ENCODE assay signal across 1 cellular context in the genomic region with DNA sequence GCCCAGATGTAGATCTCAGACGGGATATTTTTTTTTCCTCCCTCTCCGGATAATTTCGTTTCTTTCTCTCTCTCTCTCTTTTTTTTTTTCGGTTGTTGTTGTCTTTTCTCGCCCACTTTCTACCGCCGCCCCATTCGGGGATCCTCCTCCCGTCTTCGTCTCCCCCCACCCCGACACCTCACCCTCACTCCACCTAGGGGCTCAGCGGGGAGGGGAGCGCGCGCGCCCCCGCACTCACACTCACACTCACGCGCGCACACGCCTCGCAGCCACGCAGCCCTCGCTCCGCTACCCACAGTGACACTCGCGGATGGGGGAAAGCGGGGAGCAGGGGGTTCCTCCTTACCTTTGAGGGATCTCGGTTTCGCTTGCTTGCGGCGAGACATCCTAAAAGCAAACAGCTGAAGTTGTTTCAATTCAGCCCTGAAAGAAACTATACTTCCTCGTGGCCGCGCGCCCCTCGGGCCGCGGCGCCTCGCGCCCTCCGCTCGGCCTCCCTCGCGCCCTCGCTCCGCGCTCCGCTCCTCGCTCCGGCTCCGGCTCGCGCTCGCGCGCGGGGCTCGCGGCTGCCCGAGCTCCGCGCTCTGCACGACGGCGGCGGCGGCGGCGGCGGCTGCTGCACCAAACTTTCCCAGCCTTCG.
A peak's percentile ranks its signal among the peaks of the same experiment; 100 is the strongest.
TF ChIP-seq lines count a peak whose summit lies in the region.

No MANE protein-coding gene starts in this region.

TF ChIP-seq in H1, 55 proteins besides CTCF, POLR2A, EP300 and RAD21:
- TF ChIP-seq MAX (IDR thresholded peaks at IDR 0.05) (no peak), CEBPB (IDR thresholded peaks at IDR 0.05; ENCODE audit: low read depth, low read length) (no peak), SIRT6 (IDR thresholded peaks at IDR 0.05; ENCODE audit: low read length) (no peak), KDM4A (IDR thresholded peaks at IDR 0.05; ENCODE audit: low read depth, low read length, severe bottlenecking) (peak; percentile 38), HDAC2 (IDR thresholded peaks at IDR 0.05; ENCODE audit: borderline replicate concordance in 1 of 2, low read depth in 2 of 2, low read length in 2 of 2) (no peak), ASH2L (IDR thresholded peaks at IDR 0.05; ENCODE audit: low read length) (peak; percentile 96), JUND (IDR thresholded peaks at IDR 0.05; ENCODE audit: low read length) (no peak), BACH1 (IDR thresholded peaks at IDR 0.05; ENCODE audit: low read length) (no peak), RXRA (IDR thresholded peaks at IDR 0.05; ENCODE audit: insufficient read depth, low read depth, low read length) (no peak), SIN3A (conservative IDR thresholded peaks at IDR 0.05 in 1 of 2, IDR thresholded peaks at IDR 0.05 in 1 of 2; ENCODE audit: low read depth in 1 of 2, low read length in 2 of 2) (peak in 1 of 2 experiments; percentile 18; a peak in 1 of 4 replicates)
